9 cellular contexts compared by ENCODE assay signal in genomic region chr1:225654277-225654597, GRCh38. TPM values are rescaled to one million over a fixed set of nuclear protein-coding genes. Genes with fewer than 3 reads are reported as not detected.
DNase-seq lines count a peak whose midpoint lies in the region; ATAC-seq, FAIRE-seq and TF ChIP-seq lines count a peak whose summit lies in the region.
"Had no signal": no experiment of that assay in that cellular context is flagged by ENCODE, and none has a peak within 500 bp of the region (broad histone marks: within the 10 kb centered on the region; RNA-seq: fewer than 3 reads in every experiment).

No MANE protein-coding gene starts in this region.

- peaks cover 0 to 6% of the 10 kb centered on the region in 2 donors for H3K27me3 Mint-ChIP-seq in stimulated activated naive B cell treated with anti-CD40 and anti-IgM and Interleukin-4, amounts not matched to agents 10 μg/mL and 1 μg/mL and 100 μg/mL, for 72 hours

- peaks cover 0 to 6% of the 10 kb centered on the region in 2 donors for H3K36me3 Mint-ChIP-seq in stimulated activated naive B cell treated with anti-CD40 and anti-IgM and Interleukin-4, amounts not matched to agents 10 μg/mL and 1 μg/mL and 100 μg/mL, for 72 hours

- H3K4me1 ChIP-seq in RWPE2 (ENCODE audit: insufficient read depth, poor library complexity, severe bottlenecking) (peaks cover 39% of the 10 kb centered on the region), sigmoid colon (peaks cover 0 to 44% (median 40%) of the 10 kb centered on the region in 4 donors)

- no peak for ATAC-seq in RWPE2 (ENCODE audit: low read depth)
- no peak for ATAC-seq in HG02678 (IDR thresholded peaks at IDR 0.05; ENCODE audit: unreplicated experiment)
- ATAC-seq in sciatic nerve = no peak
- ATAC-seq in stimulated activated naive B cell treated with anti-CD40 and anti-IgM and Interleukin-4, amounts not matched to agents 10 μg/mL and 1 μg/mL and 100 μg/mL, for 72 hours (replicated peaks) = no peak

- H3K4me3 ChIP-seq in RWPE2 (ENCODE audit: severe bottlenecking) (peak overlapping the region; percentile 98), fibroblast of mammary gland (ENCODE audit: control insufficient read depth, low read depth, low read length) (peak overlapping the region; percentile 63), sigmoid colon (peak overlapping the region; percentile 97 to 100 (median 98))

- peak overlapping the region in 1 of 2 donors; percentile 17 for H3K4me3 Mint-ChIP-seq in stimulated activated naive B cell treated with anti-CD40 and anti-IgM and Interleukin-4, amounts not matched to agents 10 μg/mL and 1 μg/mL and 100 μg/mL, for 72 hours

- no peak for TF ChIP-seq POLR2A in sigmoid colon (IDR thresholded peaks at IDR 0.05)

- no peak for DNase-seq in RWPE2 (ENCODE audit: low spot score)
- no peak for DNase-seq in fibroblast of mammary gland (ENCODE audit: low read depth)
- no peak for DNase-seq in sigmoid colon
- DNase-seq in activated effector memory CD4-positive, alpha-beta T cell treated with Interleukin-2 at 50 U/mL for 16 hours = no peak
- no peak for DNase-seq in sciatic nerve (ENCODE audit: low spot score)
- DNase-seq in stimulated activated naive B cell treated with anti-CD40 and anti-IgM and Interleukin-4, amounts not matched to agents 10 μg/mL and 1 μg/mL and 100 μg/mL, for 72 hours = no peak
- DNase-seq: RPMI8226 had no signal

- TF ChIP-seq CTCF in RWPE2 (IDR thresholded peaks at IDR 0.05; ENCODE audit: poor library complexity, severe bottlenecking) (no peak), fibroblast of mammary gland (conservative IDR thresholded peaks at IDR 0.05; ENCODE audit: control insufficient read depth, insufficient read depth, low read depth, low read length) (no peak), sigmoid colon (IDR thresholded peaks at IDR 0.05) (no peak)

- H3K27ac ChIP-seq in RWPE2 (ENCODE audit: poor library complexity, severe bottlenecking) (peak overlapping the region; percentile 91), sigmoid colon (peak overlapping the region; percentile 97 to 100 (median 99))

- H3K36me3 ChIP-seq in RWPE2 (ENCODE audit: low read depth) (no peaks in the 10 kb centered on the region), sigmoid colon (no peaks in the 10 kb centered on the region)

- peaks cover 9 to 21% of the 10 kb centered on the region in 2 donors for H3K4me1 Mint-ChIP-seq in stimulated activated naive B cell treated with anti-CD40 and anti-IgM and Interleukin-4, amounts not matched to agents 10 μg/mL and 1 μg/mL and 100 μg/mL, for 72 hours

- H3K27ac Mint-ChIP-seq in stimulated activated naive B cell treated with anti-CD40 and anti-IgM and Interleukin-4, amounts not matched to agents 10 μg/mL and 1 μg/mL and 100 μg/mL, for 72 hours = no peak overlapping the region

- no peak for TF ChIP-seq EP300 in sigmoid colon (IDR thresholded peaks at IDR 0.05)

- peak; percentile 46 for FAIRE-seq in G401.6 (lab: Jason Lieb, UNC)

- no peaks in the 10 kb centered on the region for H3K9me3 Mint-ChIP-seq in stimulated activated naive B cell treated with anti-CD40 and anti-IgM and Interleukin-4, amounts not matched to agents 10 μg/mL and 1 μg/mL and 100 μg/mL, for 72 hours

- H3K9me3 ChIP-seq in RWPE2 (ENCODE audit: severe bottlenecking) (no peaks in the 10 kb centered on the region), sigmoid colon (no peaks in the 10 kb centered on the region)

- WGBS in sigmoid colon, 2 donors = 57 to 77% methylated on average over 4 of the region's 4 CpGs

- H3K27me3 ChIP-seq in RWPE2 (ENCODE audit: insufficient read depth, poor library complexity, severe bottlenecking) (no peaks in the 10 kb centered on the region), sigmoid colon (no peaks in the 10 kb centered on the region)

- intact Hi-C loops in sigmoid colon (cut with DNase I) = loop anchor here (5.0 kb wide), 3 partner anchors 147 to 408 kb away; partner anchors contain the start of gene H3-3A
- intact Hi-C loops in sciatic nerve (cut with DNase I) = no loop called here

RNA-seq across cellular contexts. Expression of gene ENAH, which starts 1.3 kb away (rescaled TPM):
- total RNA-seq in sigmoid colon (100 to 1,000 TPM in 3 of 4 donors, 10 to 100 TPM in 1; 92.2 to 197 (median 116) TPM), sciatic nerve (80.8 TPM)
- polyA plus RNA-seq in sigmoid colon = 10 to 100 TPM in 2 of 3 donors, 1 to 10 TPM in 1; 9.6 to 17.1 (median 15.0) TPM
